In genomic region chr15:43048935-43049334, GRCh38 we compare ENCODE assay signal across 16 cellular contexts. TPM values are rescaled to one million over a fixed set of nuclear protein-coding genes. Genes with fewer than 3 reads are reported as not detected.
DNase-seq lines count a peak whose midpoint lies in the region; ATAC-seq, FAIRE-seq and TF ChIP-seq lines count a peak whose summit lies in the region.
"Had no signal": no experiment of that assay in that cellular context is flagged by ENCODE, and none has a peak within 500 bp of the region (broad histone marks: within the 10 kb centered on the region; RNA-seq: fewer than 3 reads in every experiment).

No MANE protein-coding gene starts in this region.

- H3K9me1 ChIP-seq in endothelial cell of umbilical vein (replicated peaks; ENCODE audit: control insufficient read depth, extremely low read depth, insufficient read depth, low read length), result peaks cover 3% of the 10 kb centered on the region

- no peak overlapping the region for H2AFZ ChIP-seq in PC-3 (ENCODE audit: low read length)
- no peak overlapping the region for H2AFZ ChIP-seq in endothelial cell of umbilical vein (ENCODE audit: low read depth, low read length)
- H2AFZ ChIP-seq: GM23248 had no signal

- TF ChIP-seq CTCF in PC-3 (conservative IDR thresholded peaks at IDR 0.05; ENCODE audit: low read depth, low read length) (no peak), endothelial cell of umbilical vein (IDR thresholded peaks at IDR 0.05; ENCODE audit: extremely low read depth in 1 of 2, insufficient read depth in 1 of 2, low read depth in 1 of 2, low read length in 2 of 2) (no peak)

- H3K4me1 ChIP-seq in PC-3 (ENCODE audit: insufficient read depth, low read length) (no peaks in the 10 kb centered on the region), endothelial cell of umbilical vein (ENCODE audit: control insufficient read depth, extremely low read depth, insufficient read depth, low read length) (no peaks in the 10 kb centered on the region)
- H3K4me1 ChIP-seq: Caco-2 had no signal

- H3K9me2 ChIP-seq in PC-3 (replicated peaks; ENCODE audit: low read length), result no peaks in the 10 kb centered on the region

- peak; percentile 25 for DNase-seq in PC-3
- peak; percentile 1 for DNase-seq in endothelial cell of umbilical vein (ENCODE audit: low read depth, low spot score)
- DNase-seq in stimulated activated effector memory CD8-positive, alpha-beta T cell treated with anti-CD3 and anti-CD28 coated beads, Interleukin-12 subunit alpha, Interleukin-12 subunit beta, amount 100 ng/mL, for 72 hours (ENCODE audit: low spot score in 2 of 2), result no peak
- no peak for DNase-seq in C1 segment of cervical spinal cord (lab: John Stamatoyannopoulos, UW)
- no peak for DNase-seq in cerebellar nuclear complex (lab: John Stamatoyannopoulos, UW)
- DNase-seq in NCI-H526 (lab: John Stamatoyannopoulos, UW), result no peak
- DNase-seq: Caco-2; CD4-positive, CD25-positive, alpha-beta regulatory T cell; CD8-positive, alpha-beta T cell; DMS153; DND-41; GM23248; H7; HCEC 1CT had no signal

- no peaks in the 10 kb centered on the region for H4K20me1 ChIP-seq in PC-3 (ENCODE audit: low read length)
- H4K20me1 ChIP-seq in endothelial cell of umbilical vein (replicated peaks; ENCODE audit: control insufficient read depth, extremely low read depth, insufficient read depth, low read length), result no peaks in the 10 kb centered on the region

- H3K27ac ChIP-seq in PC-3 (ENCODE audit: low read length), result no peak overlapping the region
- H3K27ac ChIP-seq in endothelial cell of umbilical vein (ENCODE audit: insufficient read depth, low read depth, low read length), result no peak overlapping the region
- H3K27ac ChIP-seq: C4-2B, GM23248 had no signal

- no peaks in the 10 kb centered on the region for H3F3A ChIP-seq in PC-3 (ENCODE audit: low read length, unreplicated experiment)

- no peak for FAIRE-seq in endothelial cell of umbilical vein (lab: Jason Lieb, UNC)
- FAIRE-seq: H1 had no signal

- H3K9ac ChIP-seq in PC-3 (ENCODE audit: low read length) (no peak overlapping the region), endothelial cell of umbilical vein (replicated peaks; ENCODE audit: extremely low read depth, insufficient read depth, low read length) (no peak overlapping the region)
- H3K9ac ChIP-seq: GM23248 had no signal

- intact Hi-C loops in PC-3 (cut with micrococcal nuclease) (no loop called here), endothelial cell of umbilical vein (cut with micrococcal nuclease) (no loop called here)

- BruUV-seq in PC-3 (replicated peaks; lab: Mats Ljungman, UMichigan), result no TSS peak
- no TSS peak for BruUV-seq in endothelial cell of umbilical vein (replicated peaks; lab: Mats Ljungman, UMichigan)

- H3K36me3 Mint-ChIP-seq in stimulated activated effector memory CD8-positive, alpha-beta T cell treated with anti-CD3 and anti-CD28 coated beads, Interleukin-12 subunit alpha, Interleukin-12 subunit beta, amount 100 ng/mL, for 72 hours, result peaks cover 98% of the 10 kb centered on the region

- H3K4me3 ChIP-seq in PC-3 (ENCODE audit: low read length), result no peak overlapping the region
- H3K4me3 ChIP-seq in endothelial cell of umbilical vein (replicated peaks in 1 of 3; ENCODE audit: insufficient read depth in 1 of 3, low read depth in 1 of 3, low read length in 3 of 3), result no peak overlapping the region
- H3K4me3 ChIP-seq: GM23248 had no signal

- H3K9me3 Mint-ChIP-seq in stimulated activated effector memory CD8-positive, alpha-beta T cell treated with anti-CD3 and anti-CD28 coated beads, Interleukin-12 subunit alpha, Interleukin-12 subunit beta, amount 100 ng/mL, for 72 hours, result no peaks in the 10 kb centered on the region
- H3K9me3 Mint-ChIP-seq: CD4-positive, CD25-positive, alpha-beta regulatory T cell; CD8-positive, alpha-beta T cell had no signal

- no peak overlapping the region for H3K4me3 Mint-ChIP-seq in stimulated activated effector memory CD8-positive, alpha-beta T cell treated with anti-CD3 and anti-CD28 coated beads, Interleukin-12 subunit alpha, Interleukin-12 subunit beta, amount 100 ng/mL, for 72 hours
- H3K4me3 Mint-ChIP-seq: CD4-positive, CD25-positive, alpha-beta regulatory T cell; CD8-positive, alpha-beta T cell had no signal

- dilution Hi-C loops in endothelial cell of umbilical vein (cut with MboI; ENCODE audit: extremely low pct_ligation_motif_present, low sequenced_read_pairs), result no loop called here

- POLR2A ChIA-PET in PC-3 (lab: Charles Lee; ENCODE audit: unreplicated experiment) (interaction anchor here (0.6 kb wide), 1 partner anchor 444 kb away, joined by 3 read pairs; the partner anchor contains the start of gene TP53BP1), endothelial cell of umbilical vein (lab: Charles Lee) (no interaction called here)

- peaks cover 15% of the 10 kb centered on the region; the same call in 1 of the 2 replicates for H3K36me3 ChIP-seq in PC-3 (ENCODE audit: low read depth, low read length)
- H3K36me3 ChIP-seq in endothelial cell of umbilical vein (ENCODE audit: control insufficient read depth in 2 of 2, extremely low read depth in 1 of 2, insufficient read depth in 2 of 2, low read length in 2 of 2), result peaks cover 4 to 18% of the 10 kb centered on the region in 2 experiments

- H3K27me3 ChIP-seq in PC-3 (ENCODE audit: low read length), result no peaks in the 10 kb centered on the region
- no peaks in the 10 kb centered on the region for H3K27me3 ChIP-seq in endothelial cell of umbilical vein (ENCODE audit: control insufficient read depth in 2 of 2, insufficient read depth in 2 of 2, low read length in 2 of 2)

- ATAC-seq in PC-3, result peak; percentile 81
- ATAC-seq in stimulated activated effector memory CD8-positive, alpha-beta T cell treated with anti-CD3 and anti-CD28 coated beads, Interleukin-12 subunit alpha, Interleukin-12 subunit beta, amount 100 ng/mL, for 72 hours, result no peak
- ATAC-seq: CD8-positive, alpha-beta T cell had no signal

- CTCF ChIA-PET in PC-3 (lab: Charles Lee), result no interaction called here
- CTCF ChIA-PET in endothelial cell of umbilical vein (lab: Charles Lee), result interaction anchor here (0.7 kb wide), 1 partner anchor 12 kb away, joined by 3 read pairs; no protein-coding TSS in a partner anchor

- H3K9me3 ChIP-seq in PC-3 (ENCODE audit: low read length) (no peaks in the 10 kb centered on the region), endothelial cell of umbilical vein (replicated peaks; ENCODE audit: control insufficient read depth, insufficient read depth, low read length) (no peaks in the 10 kb centered on the region)
- H3K9me3 ChIP-seq: Caco-2 had no signal

- no peak for TF ChIP-seq POLR2A in endothelial cell of umbilical vein (IDR thresholded peaks at IDR 0.05; ENCODE audit: low read depth, low read length)

- H3K79me2 ChIP-seq in PC-3 (ENCODE audit: low read length) (no peaks in the 10 kb centered on the region), endothelial cell of umbilical vein (ENCODE audit: control insufficient read depth, insufficient read depth, low read length) (no peaks in the 10 kb centered on the region)

- H3K27ac Mint-ChIP-seq in stimulated activated effector memory CD8-positive, alpha-beta T cell treated with anti-CD3 and anti-CD28 coated beads, Interleukin-12 subunit alpha, Interleukin-12 subunit beta, amount 100 ng/mL, for 72 hours, result peak overlapping the region; percentile 33

- no peaks in the 10 kb centered on the region for H3K4me1 Mint-ChIP-seq in stimulated activated effector memory CD8-positive, alpha-beta T cell treated with anti-CD3 and anti-CD28 coated beads, Interleukin-12 subunit alpha, Interleukin-12 subunit beta, amount 100 ng/mL, for 72 hours

- no peak overlapping the region for H3K4me2 ChIP-seq in PC-3 (ENCODE audit: low read length)
- no peak overlapping the region for H3K4me2 ChIP-seq in endothelial cell of umbilical vein (ENCODE audit: insufficient read depth, low read length)

TF ChIP-seq in endothelial cell of umbilical vein, 7 proteins besides CTCF, POLR2A, EP300 and RAD21:
- TF ChIP-seq MYC (IDR thresholded peaks at IDR 0.05; ENCODE audit: low read depth, low read length) (no peak), FOS (IDR thresholded peaks at IDR 0.05; ENCODE audit: borderline replicate concordance, insufficient read depth, low read length) (no peak), POLR2AphosphoS5 (IDR thresholded peaks at IDR 0.05; ENCODE audit: insufficient read depth, low read depth, low read length) (no peak), GATA2 (IDR thresholded peaks at IDR 0.05; ENCODE audit: insufficient read depth, insufficient read length, low read depth, low read length) (no peak), EZH2 (IDR thresholded peaks at IDR 0.05; ENCODE audit: borderline replicate concordance, low read depth, low read length, severe bottlenecking) (no peak), JUN (IDR thresholded peaks at IDR 0.05; ENCODE audit: borderline replicate concordance, insufficient read depth, insufficient read length, low read depth) (no peak)
- TF ChIP-seq, protein P1, sequence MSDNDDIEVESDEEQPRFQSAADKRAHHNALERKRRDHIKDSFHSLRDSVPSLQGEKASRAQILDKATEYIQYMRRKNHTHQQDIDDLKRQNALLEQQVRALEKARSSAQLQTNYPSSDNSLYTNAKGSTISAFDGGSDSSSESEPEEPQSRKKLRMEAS (IDR thresholded peaks at IDR 0.05; ENCODE audit: insufficient read depth, insufficient read length), result no peak

RNA-seq across cellular contexts. Expression of gene UBR1, which starts 56.9 kb away (rescaled TPM):
- 18.3 and 22.6 TPM in 2 replicates for total RNA-seq in PC-3 (2014; rRNA removed)
- 26.9 and 28.8 TPM in 2 replicates for total RNA-seq in endothelial cell of umbilical vein
- 3.9 and 5.3 TPM in 2 replicates for polyA plus RNA-seq in endothelial cell of umbilical vein
- polyA plus RNA-seq in endothelial cell of umbilical vein (2011; cell fraction: cytosol; rRNA removed), result 4.3 and 4.9 TPM in 2 replicates
- polyA plus RNA-seq in endothelial cell of umbilical vein (2011; cell fraction: nucleus; rRNA removed), result 15.2 and 19.9 TPM in 2 replicates
- polyA plus RNA-seq in endothelial cell of umbilical vein (2012), result 10.5 and 15.7 TPM in 2 replicates
- 22.8 and 27.2 TPM in 2 replicates for polyA minus RNA-seq in endothelial cell of umbilical vein
- polyA minus RNA-seq in endothelial cell of umbilical vein (2011; cell fraction: cytosol; rRNA and poly(A)+ RNA removed), result 16.5 TPM
- polyA minus RNA-seq in endothelial cell of umbilical vein (2011; cell fraction: nucleus; rRNA and poly(A)+ RNA removed), result 52.0 and 62.5 TPM in 2 replicates

Comparison
In these comparisons a context has a peak if more than half of its experiments do, and no peak if none do; other contexts are left out.
1. DNase-seq: peak in PC-3 (single experiment) and endothelial cell of umbilical vein (single experiment); none in stimulated activated effector memory CD8-positive, alpha-beta T cell treated with anti-CD3 and anti-CD28 coated beads, Interleukin-12 subunit alpha, Interleukin-12 subunit beta, amount 100 ng/mL, for 72 hours (0 of 2), C1 segment of cervical spinal cord (0 of 14), cerebellar nuclear complex (0 of 2) and NCI-H526 (0 of 2).